In genomic region chr1:67415041-67415440, GRCh38 we compare ENCODE assay signal across 19 cellular contexts.
"Had no signal": no experiment of that assay in that cellular context is flagged by ENCODE, and none has a peak within 500 bp of the region (broad histone marks: within the 10 kb centered on the region; RNA-seq: fewer than 3 reads in every experiment).

No MANE protein-coding gene starts in this region.

- ATAC-seq: foreskin keratinocyte, left lobe of liver had no signal

- H3K4me3 ChIP-seq: cardiac muscle cell, lower lobe of right lung, sigmoid colon, thoracic aorta, upper lobe of left lung had no signal

- FAIRE-seq: endometrium had no signal

- H3K4me3 Mint-ChIP-seq: activated T-cell treated with anti-CD3 and anti-CD28 coated beads, Interleukin-2, amount 50 U/mL, for 4 hours; naive B cell had no signal

- H3K27me3 Mint-ChIP-seq: naive B cell had no signal

- DNase-seq: activated CD4-positive, alpha-beta T cell treated with anti-CD3 and anti-CD28 coated beads for 48 hours; activated CD4-positive, CD25-positive, alpha-beta regulatory T cell; activated effector memory CD4-positive, alpha-beta T cell treated with anti-CD3 and anti-CD28 coated beads, Interleukin-2, amount 50 U/mL, for 16 hours; activated T-cell treated with anti-CD3 and anti-CD28 coated beads, Interleukin-2, amount 50 U/mL, for 4 hours; erythroblast; foreskin keratinocyte; lower lobe of right lung; mesendoderm; naive B cell; sigmoid colon; stimulated activated CD4-positive, alpha-beta T cell treated with anti-CD3 and anti-CD28 coated beads, Interleukin-2, amount 100 ng/mL, for 48 hours; stimulated activated CD8-positive, alpha-beta memory T cell treated with anti-CD3 and anti-CD28 coated beads, Interleukin-4, amount 100 ng/mL, for 48 hours; stimulated activated naive CD4-positive, alpha-beta T cell; T1000 had no signal

- H3K27ac ChIP-seq: cardiac muscle cell, foreskin keratinocyte, lower lobe of right lung, sigmoid colon, thoracic aorta had no signal

- H3K9me3 Mint-ChIP-seq: activated T-cell treated with anti-CD3 and anti-CD28 coated beads, Interleukin-2, amount 50 U/mL, for 4 hours; naive B cell had no signal

- H3K27me3 ChIP-seq: cardiac muscle cell, foreskin keratinocyte, sigmoid colon, upper lobe of left lung had no signal

- H3K9me3 ChIP-seq: lower lobe of right lung, sigmoid colon, thoracic aorta, upper lobe of left lung had no signal

- H3K4me1 ChIP-seq: sigmoid colon had no signal
